In genomic region chr5:139971202-139971725, GRCh38 we compare ENCODE assay signal across 17 cellular contexts.
DNase-seq lines count a peak whose midpoint lies in the region; ATAC-seq and TF ChIP-seq lines count a peak whose summit lies in the region.
"Had no signal": no experiment of that assay in that cellular context is flagged by ENCODE, and none has a peak within 500 bp of the region (broad histone marks: within the 10 kb centered on the region; RNA-seq: fewer than 3 reads in every experiment).

No MANE protein-coding gene starts in this region.

- H3K4me3 ChIP-seq in psoas muscle: no peak overlapping the region
- H3K4me3 ChIP-seq: HAP-1 had no signal

- H3K27ac ChIP-seq in psoas muscle: peak overlapping the region; percentile 8

- H3K9me3 ChIP-seq in psoas muscle: no peaks in the 10 kb centered on the region
- H3K9me3 ChIP-seq: BE2C, Caco-2, HAP-1 had no signal

- in situ Hi-C loops in G401 (cut with HindIII; ENCODE audit: low sequenced_read_pairs): no loop called here

- peak; percentile 89 for DNase-seq in G401 (ENCODE audit: low spot score)
- peak; percentile 31 for DNase-seq in HT1080 (ENCODE audit: low read depth)
- peak; percentile 70 for DNase-seq in cerebellum (ENCODE audit: low spot score)
- no peak for DNase-seq in psoas muscle
- DNase-seq in NCI-H1092 (lab: John Stamatoyannopoulos, UW): no peak
- DNase-seq in SIG-M5 (lab: John Stamatoyannopoulos, UW): no peak
- DNase-seq: ACHN; BE2C; Caco-2; CD4-positive, CD25-positive, alpha-beta regulatory T cell; DMS153; DMS79; GF-D8; KG1 had no signal

- intact Hi-C loops in psoas muscle (cut with DNase I): no loop called here

- no peaks in the 10 kb centered on the region for H3K36me3 ChIP-seq in psoas muscle (ENCODE audit: insufficient read depth in 1 of 2, low read depth in 1 of 2)
- H3K36me3 ChIP-seq: BE2C, HAP-1 had no signal

- WGBS in psoas muscle, 3 donors: 17 to 51% (median 21%) methylated on average over 4 of the region's 4 CpGs

- H3K27me3 ChIP-seq in psoas muscle (ENCODE audit: insufficient read depth in 3 of 3, low read length in 2 of 3): no peaks in the 10 kb centered on the region
- H3K27me3 ChIP-seq: BE2C had no signal

- H3K4me1 ChIP-seq in psoas muscle: peaks cover 47% of the 10 kb centered on the region
- H3K4me1 ChIP-seq: Caco-2, HAP-1 had no signal

- no peak for TF ChIP-seq CTCF in psoas muscle (IDR thresholded peaks at IDR 0.05)

- peak in 1 of 4 donors; percentile 7 for ATAC-seq in psoas muscle
- no peak for ATAC-seq in HG03571 (IDR thresholded peaks at IDR 0.05; ENCODE audit: unreplicated experiment)
- no peak for ATAC-seq in HG02884 (IDR thresholded peaks at IDR 0.05; ENCODE audit: unreplicated experiment)

Comparison
In these comparisons a context has a peak if more than half of its experiments do, and no peak if none do; other contexts are left out.
1. DNase-seq: peak in G401 (single experiment), HT1080 (single experiment) and cerebellum (single experiment); none in psoas muscle (0 of 2), NCI-H1092 (single experiment) and SIG-M5 (single experiment).